1 cellular context compared by ENCODE assay signal in genomic region chr20:21433329-21433890, GRCh38.
TF ChIP-seq lines count a peak whose summit lies in the region.

No MANE protein-coding gene starts in this region.

TF ChIP-seq in HEK293, 187 proteins besides CTCF, POLR2A, EP300 and RAD21 (continued from another document):
- no peak for TF ChIP-seq ZSCAN30 (tag by site-specific recombination; IDR thresholded peaks at IDR 0.05)
- no peak for TF ChIP-seq ZNF266 (tag by site-specific recombination; IDR thresholded peaks at IDR 0.05; ENCODE audit: low read depth)
- TF ChIP-seq, protein P1, sequence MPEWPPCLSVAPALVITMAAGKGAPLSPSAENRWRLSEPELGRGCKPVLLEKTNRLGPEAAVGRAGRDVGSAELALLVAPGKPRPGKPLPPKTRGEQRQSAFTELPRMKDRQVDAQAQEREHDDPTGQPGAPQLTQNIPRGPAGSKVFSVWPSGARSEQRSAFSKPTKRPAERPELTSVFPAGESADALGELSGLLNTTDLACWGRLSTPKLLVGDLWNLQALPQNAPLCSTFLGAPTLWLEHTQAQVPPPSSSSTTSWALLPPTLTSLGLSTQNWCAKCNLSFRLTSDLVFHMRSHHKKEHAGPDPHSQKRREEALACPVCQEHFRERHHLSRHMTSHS (tag by site-specific recombination; IDR thresholded peaks at IDR 0.05): no peak
- no peak for TF ChIP-seq ZNF548 (tag by site-specific recombination; IDR thresholded peaks at IDR 0.05)
TF ChIP-seq in HEK293: peak in this region for 1.
